ENCODE assay signal across 29 cellular contexts in the genomic region with DNA sequence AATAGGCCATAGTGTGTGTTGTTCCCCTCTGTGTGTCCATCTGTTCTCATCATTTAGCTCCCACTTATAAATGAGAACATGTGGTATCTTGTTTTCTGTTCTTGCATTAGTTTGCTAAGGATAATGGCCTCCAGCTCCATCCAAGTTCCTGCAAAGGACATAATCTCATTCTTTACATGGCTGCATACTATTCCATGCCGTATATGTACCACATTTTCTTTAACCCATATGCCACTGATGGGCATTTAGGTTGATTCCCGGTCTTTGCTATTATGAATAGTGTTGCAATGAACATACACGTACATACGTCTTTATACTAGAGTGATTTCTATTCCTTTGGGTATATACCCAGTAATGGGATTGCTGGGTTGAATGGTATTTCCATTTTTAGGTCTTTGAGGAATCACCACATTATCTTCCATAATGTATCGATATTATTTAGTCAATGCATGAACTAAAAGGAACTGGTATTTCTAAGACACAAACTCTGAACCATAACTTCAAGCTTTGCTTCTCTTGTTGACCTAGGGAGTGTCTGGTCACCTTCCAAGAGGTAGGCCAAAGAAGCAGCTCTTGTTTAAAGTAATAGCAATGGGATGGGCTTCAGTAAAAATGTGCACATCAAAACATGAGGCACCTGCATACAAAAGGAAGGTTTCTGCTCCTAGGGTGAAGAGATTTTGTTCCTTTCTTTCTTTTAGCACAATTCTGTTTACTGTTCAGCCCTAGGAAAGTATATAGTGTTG.
"Had no signal": no experiment of that assay in that cellular context is flagged by ENCODE, and none has a peak within 500 bp of the region (broad histone marks: within the 10 kb centered on the region; RNA-seq: fewer than 3 reads in every experiment).

No MANE protein-coding gene starts in this region.

- ATAC-seq: activated CD8-positive, alpha-beta T cell treated with anti-CD3 and anti-CD28 coated beads, Interleukin-2, amount 10 ng/mL, durations not matched to agents 7 days and 5 days; activated naive CD4-positive, alpha-beta T cell treated with anti-CD3 and anti-CD28 coated beads, Interleukin-2, amount 50 U/mL, for 72 hours; body of pancreas had no signal

- H3K9me3 ChIP-seq: adrenal gland, body of pancreas, MG63, Peyer's patch had no signal

- H3K4me3 ChIP-seq: adrenal gland, body of pancreas, MG63, Peyer's patch had no signal

- H3K27ac ChIP-seq: adrenal gland, body of pancreas, Peyer's patch, WERI-Rb-1 had no signal

- H3K36me3 ChIP-seq: adrenal gland, MG63, Peyer's patch, WERI-Rb-1 had no signal

- H3K4me1 ChIP-seq: adrenal gland had no signal

- DNase-seq: activated CD4-positive, alpha-beta T cell treated with anti-CD3 and anti-CD28 coated beads, Interleukin-2, amount 10 ng/mL, durations not matched to agents 24 days and 14 days; activated CD4-positive, alpha-beta T cell treated with anti-CD3 and anti-CD28 coated beads, Interleukin-2, amount 50 U/mL, for 4 hours; activated CD4-positive, CD25-positive, alpha-beta regulatory T cell; activated CD8-positive, alpha-beta T cell treated with anti-CD3 and anti-CD28 coated beads, Interleukin-2, amount 10 ng/mL, durations not matched to agents 7 days and 5 days; activated gamma-delta T cell; activated naive CD4-positive, alpha-beta T cell treated with Interleukin-2 at 50 U/mL for 16 hours; activated T-cell treated with anti-CD3 and anti-CD28 coated beads, Interleukin-2, amount 50 U/mL, for 24 hours; adrenal gland; body of pancreas; caudate nucleus; cerebellar nuclear complex; Kasumi-1; KG1; MG63; NCI-H1048; NCI-H1105 treated with DMSO at 0.1 percent for 48 hours; NCI-H1436; NCI-H1694; NCI-H1930; NCI-H2081 treated with DMSO at 0.1 percent for 48 hours; NCI-H510A; Peyer's patch; RPMI8226; SHP77 treated with DMSO at 0.1 percent for 48 hours; T1000; WERI-Rb-1 had no signal

- H3K27me3 ChIP-seq: adrenal gland, body of pancreas, MG63, Peyer's patch had no signal

- FAIRE-seq: astrocyte, bronchial epithelial cell had no signal
